ENCODE assay signal across 2 cellular contexts in genomic region chr1:248752119-248752931, GRCh38.
TF ChIP-seq lines count a peak whose summit lies in the region.

No MANE protein-coding gene starts in this region.

TF ChIP-seq in K562, 482 proteins besides CTCF, POLR2A, EP300 and RAD21:
- peak; percentile 9; the same call in 1 of the 2 replicates for TF ChIP-seq HBP1 (CRISPR knock-in tag; IDR thresholded peaks at IDR 0.05)
- TF ChIP-seq ZFP36 (IDR thresholded peaks at IDR 0.05; ENCODE audit: low read depth, low read length, partially characterized antibody): no peak
- TF ChIP-seq PHF20 (IDR thresholded peaks at IDR 0.05; ENCODE audit: partially characterized antibody): peak; percentile 72
- no peak for TF ChIP-seq TRIM25 (IDR thresholded peaks at IDR 0.05; ENCODE audit: borderline replicate concordance)
- peak; percentile 69 for TF ChIP-seq CHD4 (IDR thresholded peaks at IDR 0.05; ENCODE audit: insufficient read depth, insufficient replicate concordance, low read depth, low read length, poor library complexity, severe bottlenecking)
- no peak for TF ChIP-seq ELF1 (tag; IDR thresholded peaks at IDR 0.05)
- TF ChIP-seq ZSCAN32 (CRISPR knock-in tag; IDR thresholded peaks at IDR 0.05): no peak
- TF ChIP-seq SP2 (IDR thresholded peaks at IDR 0.05; ENCODE audit: extremely low read depth, low read depth, low read length, poor library complexity, severe bottlenecking): no peak
- TF ChIP-seq SMARCB1 (IDR thresholded peaks at IDR 0.05; ENCODE audit: insufficient read length, low read depth): no peak
- TF ChIP-seq ZBTB34 (CRISPR knock-in tag; IDR thresholded peaks at IDR 0.05): no peak
- TF ChIP-seq, protein P1, sequence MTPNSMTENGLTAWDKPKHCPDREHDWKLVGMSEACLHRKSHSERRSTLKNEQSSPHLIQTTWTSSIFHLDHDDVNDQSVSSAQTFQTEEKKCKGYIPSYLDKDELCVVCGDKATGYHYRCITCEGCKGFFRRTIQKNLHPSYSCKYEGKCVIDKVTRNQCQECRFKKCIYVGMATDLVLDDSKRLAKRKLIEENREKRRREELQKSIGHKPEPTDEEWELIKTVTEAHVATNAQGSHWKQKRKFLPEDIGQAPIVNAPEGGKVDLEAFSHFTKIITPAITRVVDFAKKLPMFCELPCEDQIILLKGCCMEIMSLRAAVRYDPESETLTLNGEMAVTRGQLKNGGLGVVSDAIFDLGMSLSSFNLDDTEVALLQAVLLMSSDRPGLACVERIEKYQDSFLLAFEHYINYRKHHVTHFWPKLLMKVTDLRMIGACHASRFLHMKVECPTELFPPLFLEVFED (CRISPR knock-in tag; conservative IDR thresholded peaks at IDR 0.05): peak; percentile 3; the same call in 1 of the 2 replicates
- no peak for TF ChIP-seq MTF1 (CRISPR knock-in tag; IDR thresholded peaks at IDR 0.05; ENCODE audit: borderline replicate concordance)
- no peak for TF ChIP-seq HNRNPL (IDR thresholded peaks at IDR 0.05; ENCODE audit: low read depth, low read length)
- peak; percentile 38; the same call in 1 of the 2 replicates for TF ChIP-seq HLTF (IDR thresholded peaks at IDR 0.05)
- TF ChIP-seq, protein P2, sequence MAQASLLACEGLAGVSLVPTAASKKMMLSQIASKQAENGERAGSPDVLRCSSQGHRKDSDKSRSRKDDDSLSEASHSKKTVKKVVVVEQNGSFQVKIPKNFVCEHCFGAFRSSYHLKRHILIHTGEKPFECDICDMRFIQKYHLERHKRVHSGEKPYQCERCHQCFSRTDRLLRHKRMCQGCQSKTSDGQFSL (CRISPR knock-in tag; IDR thresholded peaks at IDR 0.05): peak; percentile 41; the same call in 1 of the 2 replicates
- TF ChIP-seq, protein P2 (tag; IDR thresholded peaks at IDR 0.05): no peak
- TF ChIP-seq ADNP (tag; IDR thresholded peaks at IDR 0.05): peak; percentile 67

TF ChIP-seq in GM23338, 12 proteins besides CTCF, POLR2A, EP300 and RAD21:
- no peak for TF ChIP-seq POLR2AphosphoS5 (IDR thresholded peaks at IDR 0.05; ENCODE audit: low read depth)
- no peak for TF ChIP-seq EZH2phosphoT487 (IDR thresholded peaks at IDR 0.05; ENCODE audit: unreplicated experiment)
- no peak for TF ChIP-seq ZNF114 (CRISPR knock-in tag; IDR thresholded peaks at IDR 0.05)
